In the genomic region with DNA sequence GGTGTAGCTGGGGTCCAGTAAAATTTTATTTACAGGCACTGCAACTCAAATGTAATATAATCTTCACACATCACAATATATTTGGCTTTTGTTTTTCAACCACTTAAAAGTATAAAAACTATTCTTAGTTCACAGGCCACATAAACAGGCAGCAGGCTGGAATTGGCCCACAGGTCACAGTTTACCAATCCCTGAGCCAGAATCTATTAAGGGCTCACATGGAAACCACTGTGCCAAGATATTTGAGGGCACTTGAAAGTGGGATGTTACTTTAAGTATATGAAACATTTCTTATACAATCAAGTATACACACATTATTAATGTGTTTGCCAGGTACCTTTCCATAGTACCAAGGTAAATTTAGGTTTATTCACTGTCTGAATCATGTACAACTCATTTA, we compare ENCODE assay signal across 22 cellular contexts.
DNase-seq lines count a peak whose midpoint lies in the region; ATAC-seq and TF ChIP-seq lines count a peak whose summit lies in the region.
"Had no signal": no experiment of that assay in that cellular context is flagged by ENCODE, and none has a peak within 500 bp of the region (broad histone marks: within the 10 kb centered on the region; RNA-seq: fewer than 3 reads in every experiment).

No MANE protein-coding gene starts in this region.

- H3K27me3 ChIP-seq in right cardiac atrium (ENCODE audit: control insufficient read depth, insufficient read depth), result no peaks in the 10 kb centered on the region
- no peaks in the 10 kb centered on the region for H3K27me3 ChIP-seq in PC-9 (ENCODE audit: insufficient read depth, low read depth)
- H3K27me3 ChIP-seq: SJCRH30 had no signal

- no peak overlapping the region for H3K4me3 Mint-ChIP-seq in stimulated activated memory B cell treated with anti-CD40 and anti-IgM and Interleukin-4, amounts not matched to agents 10 μg/mL and 1 μg/mL and 100 μg/mL, for 72 hours
- H3K4me3 Mint-ChIP-seq: CD8-positive, alpha-beta T cell had no signal

- peaks cover 15% of the 10 kb centered on the region for H3K36me3 Mint-ChIP-seq in stimulated activated memory B cell treated with anti-CD40 and anti-IgM and Interleukin-4, amounts not matched to agents 10 μg/mL and 1 μg/mL and 100 μg/mL, for 72 hours

- no peaks in the 10 kb centered on the region for H3K36me3 ChIP-seq in PC-9 (ENCODE audit: low read depth)
- H3K36me3 ChIP-seq: SJCRH30 had no signal

- no peaks in the 10 kb centered on the region for H3K27me3 Mint-ChIP-seq in stimulated activated memory B cell treated with anti-CD40 and anti-IgM and Interleukin-4, amounts not matched to agents 10 μg/mL and 1 μg/mL and 100 μg/mL, for 72 hours
- H3K27me3 Mint-ChIP-seq: IgD-negative memory B cell had no signal

- no peak overlapping the region for H2AFZ ChIP-seq in PC-9

- ATAC-seq in Right ventricle myocardium inferior, result peak; percentile 49
- ATAC-seq in right cardiac atrium, result no peak
- ATAC-seq in stimulated activated memory B cell treated with anti-CD40 and anti-IgM and Interleukin-4, amounts not matched to agents 10 μg/mL and 1 μg/mL and 100 μg/mL, for 72 hours, result no peak
- ATAC-seq: CD8-positive, alpha-beta T cell; HCT116 had no signal

- H4K20me1 ChIP-seq in PC-9 (ENCODE audit: insufficient read depth), result no peaks in the 10 kb centered on the region

- H3K9me3 ChIP-seq in right cardiac atrium (ENCODE audit: control insufficient read depth, low read length) (no peaks in the 10 kb centered on the region), PC-9 (ENCODE audit: insufficient read depth, low read depth) (no peaks in the 10 kb centered on the region)
- H3K9me3 ChIP-seq: SJCRH30 had no signal

- CTCF ChIA-PET in PC-9 (lab: Charles Lee), result no interaction called here

- H3K27ac ChIP-seq in right cardiac atrium (ENCODE audit: low read length), result no peak overlapping the region
- H3K27ac ChIP-seq in PC-9, result peak overlapping the region; percentile 31; the same call in 1 of the 2 replicates
- H3K27ac ChIP-seq: RWPE1, SJCRH30 had no signal

- peaks cover 13% of the 10 kb centered on the region for H3F3A ChIP-seq in PC-9 (ENCODE audit: insufficient read depth, low read depth)

- H3K9me3 Mint-ChIP-seq in stimulated activated memory B cell treated with anti-CD40 and anti-IgM and Interleukin-4, amounts not matched to agents 10 μg/mL and 1 μg/mL and 100 μg/mL, for 72 hours, result peaks cover 4% of the 10 kb centered on the region
- H3K9me3 Mint-ChIP-seq: CD8-positive, alpha-beta T cell; IgD-negative memory B cell had no signal

- intact Hi-C loops in Right ventricle myocardium inferior (cut with DNase I) (no loop called here), right cardiac atrium (cut with DNase I) (no loop called here), PC-9 (cut with micrococcal nuclease; ENCODE audit: unreplicated experiment) (loop anchor here (5.0 kb wide), 2 partner anchors 148 to 578 kb away; no protein-coding TSS in a partner anchor)

- POLR2A ChIA-PET in PC-9 (lab: Charles Lee; ENCODE audit: unreplicated experiment), result interaction anchor here (1.0 kb wide), 1 partner anchor 463 kb away, joined by 4 read pairs; a partner anchor contains a TSS

- H3K4me1 Mint-ChIP-seq in stimulated activated memory B cell treated with anti-CD40 and anti-IgM and Interleukin-4, amounts not matched to agents 10 μg/mL and 1 μg/mL and 100 μg/mL, for 72 hours, result peaks cover 61% of the 10 kb centered on the region

- peak overlapping the region; percentile 96 for H3K27ac Mint-ChIP-seq in stimulated activated memory B cell treated with anti-CD40 and anti-IgM and Interleukin-4, amounts not matched to agents 10 μg/mL and 1 μg/mL and 100 μg/mL, for 72 hours

- H3K4me2 ChIP-seq in PC-9, result no peak overlapping the region; the same call in 1 of the 2 replicates

- H3K4me3 ChIP-seq in right cardiac atrium (ENCODE audit: low read length) (no peak overlapping the region), PC-9 (no peak overlapping the region)
- H3K4me3 ChIP-seq: SJCRH30 had no signal

- H3K79me2 ChIP-seq in PC-9 (ENCODE audit: low read depth), result no peaks in the 10 kb centered on the region

- no peaks in the 10 kb centered on the region for H3K4me1 ChIP-seq in right cardiac atrium (ENCODE audit: control insufficient read depth, insufficient read depth, low read length)
- peaks cover 16% of the 10 kb centered on the region for H3K4me1 ChIP-seq in PC-9 (replicated peaks; ENCODE audit: insufficient read depth)
- H3K4me1 ChIP-seq: SJCRH30 had no signal

- no peak for DNase-seq in Right ventricle myocardium inferior (ENCODE audit: missing footprints)
- no peak for DNase-seq in right cardiac atrium
- no peak for DNase-seq in PC-9
- peak; percentile 28 for DNase-seq in fibroblast of peridontal ligament (ENCODE audit: extremely low read depth)
- DNase-seq in epidermal melanocyte (ENCODE audit: insufficient read length, low spot score), result no peak
- DNase-seq in activated CD4-positive, alpha-beta T cell treated with anti-CD3 and anti-CD28 coated beads, Interleukin-2, amount 50 U/mL, for 4 hours, result no peak
- no peak for DNase-seq in NK-92 treated with Interleukin-12 subunit alpha and Interleukin-12 subunit beta, amount 100 ng/mL, for 24 hours (lab: John Stamatoyannopoulos, UW)
- DNase-seq: 8988T; AML-193; C1 segment of cervical spinal cord; CD8-positive, alpha-beta T cell; DND-41; NCI-H1694; NCI-H2081 treated with DMSO at 0.1 percent for 48 hours; NCI-H2171 treated with DMSO at 0.1 percent for 48 hours; NCI-H446; NCI-H526; SJCRH30 had no signal

- no TSS peak for BruUV-seq in PC-9 (replicated peaks; lab: Mats Ljungman, UMichigan)

- no peak for TF ChIP-seq CTCF in PC-9 (conservative IDR thresholded peaks at IDR 0.05)

- no peaks in the 10 kb centered on the region for H3K9me2 ChIP-seq in PC-9 (ENCODE audit: insufficient read depth)
